Comparison of ENCODE assay signal across 19 cellular contexts in the genomic region with DNA sequence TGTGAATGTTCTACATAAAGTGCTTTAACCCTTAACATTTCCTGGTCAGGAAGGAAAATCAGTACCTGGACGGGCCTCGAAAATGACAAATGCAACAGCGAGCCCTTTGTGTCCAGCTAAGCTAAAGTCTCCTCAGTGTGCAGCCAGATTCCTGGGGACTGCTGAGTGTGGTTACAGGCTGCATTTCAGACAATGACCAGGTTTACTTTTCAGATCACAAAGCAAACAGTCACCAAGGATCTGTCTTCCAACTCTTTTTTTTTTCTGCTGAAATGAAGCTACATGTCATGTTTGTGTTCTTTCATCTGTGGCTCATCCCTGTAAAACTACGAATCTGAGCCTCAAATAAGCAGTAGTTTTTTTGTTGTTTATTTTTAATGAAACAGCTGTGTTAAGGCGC. TPM values are rescaled to one million over a fixed set of nuclear protein-coding genes. Genes with fewer than 3 reads are reported as not detected.
DNase-seq lines count a peak whose midpoint lies in the region; ATAC-seq and TF ChIP-seq lines count a peak whose summit lies in the region.
"Had no signal": no experiment of that assay in that cellular context is flagged by ENCODE, and none has a peak within 500 bp of the region (broad histone marks: within the 10 kb centered on the region; RNA-seq: fewer than 3 reads in every experiment).

No MANE protein-coding gene starts in this region.

- H3K4me1 Mint-ChIP-seq in endothelial cell (ENCODE audit: unreplicated experiment) = peaks cover 11% of the 10 kb centered on the region
- H3K4me1 Mint-ChIP-seq in stimulated activated naive B cell treated with anti-CD40 and anti-IgM and Interleukin-4, amounts not matched to agents 10 μg/mL and 1 μg/mL and 100 μg/mL, for 72 hours = peaks cover 29 to 49% of the 10 kb centered on the region in 2 donors

- H3K9me3 Mint-ChIP-seq in endothelial cell (ENCODE audit: unreplicated experiment) = no peaks in the 10 kb centered on the region
- H3K9me3 Mint-ChIP-seq in stimulated activated naive B cell treated with anti-CD40 and anti-IgM and Interleukin-4, amounts not matched to agents 10 μg/mL and 1 μg/mL and 100 μg/mL, for 72 hours = peaks cover 0 to 3% of the 10 kb centered on the region in 2 donors

- ATAC-seq in stimulated activated naive B cell treated with anti-CD40 and anti-IgM and Interleukin-4, amounts not matched to agents 10 μg/mL and 1 μg/mL and 100 μg/mL, for 72 hours (replicated peaks) = no peak
- ATAC-seq in HG02571 (IDR thresholded peaks at IDR 0.05; ENCODE audit: unreplicated experiment) (no peak), HG02885 (IDR thresholded peaks at IDR 0.05; ENCODE audit: poor library complexity, unreplicated experiment) (no peak)
- ATAC-seq: HCT116, Right ventricle myocardium inferior had no signal

- DNase-seq in G401 (ENCODE audit: low spot score) (peak; percentile 37), NCI-H69 (lab: John Stamatoyannopoulos, UW) (peak; percentile 10), endothelial cell (ENCODE audit: low spot score) (no peak), NCI-H226 (no peak)
- DNase-seq in stimulated activated naive B cell treated with anti-CD40 and anti-IgM and Interleukin-4, amounts not matched to agents 10 μg/mL and 1 μg/mL and 100 μg/mL, for 72 hours = no peak
- DNase-seq: ACHN, COR-L47, GOT3, KBM-7, NCI-H1105 treated with DMSO at 0.1 percent for 48 hours, NCI-H187, NCI-H345, Peyer's patch had no signal

- in situ Hi-C loops in G401 (cut with HindIII; ENCODE audit: low sequenced_read_pairs) = no loop called here

- peaks cover 18% of the 10 kb centered on the region for H3K36me3 Mint-ChIP-seq in endothelial cell (ENCODE audit: low read depth, unreplicated experiment)
- peaks cover 21 to 30% of the 10 kb centered on the region in 2 donors for H3K36me3 Mint-ChIP-seq in stimulated activated naive B cell treated with anti-CD40 and anti-IgM and Interleukin-4, amounts not matched to agents 10 μg/mL and 1 μg/mL and 100 μg/mL, for 72 hours

- H3K27me3 Mint-ChIP-seq in endothelial cell (ENCODE audit: unreplicated experiment) = peaks cover 1% of the 10 kb centered on the region
- no peaks in the 10 kb centered on the region for H3K27me3 Mint-ChIP-seq in stimulated activated naive B cell treated with anti-CD40 and anti-IgM and Interleukin-4, amounts not matched to agents 10 μg/mL and 1 μg/mL and 100 μg/mL, for 72 hours

- no peak for TF ChIP-seq CTCF in endothelial cell (IDR thresholded peaks at IDR 0.05; ENCODE audit: unreplicated experiment)

- H3K4me3 Mint-ChIP-seq in endothelial cell (ENCODE audit: unreplicated experiment) = peak overlapping the region; percentile 11
- no peak overlapping the region for H3K4me3 Mint-ChIP-seq in stimulated activated naive B cell treated with anti-CD40 and anti-IgM and Interleukin-4, amounts not matched to agents 10 μg/mL and 1 μg/mL and 100 μg/mL, for 72 hours

- no peak overlapping the region for H3K27ac Mint-ChIP-seq in endothelial cell (ENCODE audit: unreplicated experiment)
- peak overlapping the region; percentile 62 for H3K27ac Mint-ChIP-seq in stimulated activated naive B cell treated with anti-CD40 and anti-IgM and Interleukin-4, amounts not matched to agents 10 μg/mL and 1 μg/mL and 100 μg/mL, for 72 hours

RNA-seq across cellular contexts. Expression of gene SLC46A2, which starts 20.8 kb away (rescaled TPM):
- not detected in 2 replicates for total RNA-seq in G401 (2014; rRNA removed; shearing (Covaris generic))
- not detected for total RNA-seq in endothelial cell (ENCODE audit: unreplicated experiment)
- total RNA-seq: GM12878, Peyer's patch, Right ventricle myocardium inferior, SK-MEL-5 had no signal

Comparison
In these comparisons a context has a peak if more than half of its experiments do, and no peak if none do; other contexts are left out.
1. DNase-seq: peak in G401 (single experiment) and NCI-H69 (single experiment); none in endothelial cell (single experiment), stimulated activated naive B cell treated with anti-CD40 and anti-IgM and Interleukin-4, amounts not matched to agents 10 μg/mL and 1 μg/mL and 100 μg/mL, for 72 hours (single experiment) and NCI-H226 (single experiment).